27 cellular contexts compared by ENCODE assay signal in the genomic region with DNA sequence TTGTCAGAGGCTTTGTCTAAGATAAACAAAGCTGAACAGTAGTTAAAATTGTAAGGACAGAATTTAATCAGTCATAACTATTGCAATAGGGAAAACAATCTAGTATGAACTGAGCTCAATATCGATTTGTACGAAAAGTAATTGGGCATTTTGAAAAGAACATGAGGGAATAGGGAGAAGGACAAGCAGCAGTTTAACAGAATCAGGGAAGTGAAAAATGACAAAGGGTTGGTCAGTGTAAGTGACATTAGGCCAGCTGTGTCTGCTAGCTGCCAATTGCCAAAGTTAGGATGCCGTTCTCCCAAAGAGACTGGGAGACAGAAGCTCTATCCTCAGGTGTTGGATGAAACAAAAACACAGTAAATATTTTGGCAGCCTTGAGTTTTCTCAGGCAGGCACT. TPM values are rescaled to one million over a fixed set of nuclear protein-coding genes. Genes with fewer than 3 reads are reported as not detected.
"Had no signal": no experiment of that assay in that cellular context is flagged by ENCODE, and none has a peak within 500 bp of the region (broad histone marks: within the 10 kb centered on the region; RNA-seq: fewer than 3 reads in every experiment).

No MANE protein-coding gene starts in this region.

- H3K27me3 ChIP-seq: SJCRH30 had no signal

- DNase-seq: activated CD4-positive, alpha-beta T cell treated with anti-CD3 and anti-CD28 coated beads for 48 hours; activated CD4-positive, alpha-beta T cell treated with anti-CD3 and anti-CD28 coated beads, Interleukin-2, amount 50 U/mL, for 4 hours; activated CD8-positive, alpha-beta memory T cell treated with anti-CD3 and anti-CD28 coated beads, Interleukin-2, amount 50 U/mL, for 48 hours; activated CD8-positive, alpha-beta T cell treated with anti-CD3 and anti-CD28 coated beads, Interleukin-2, amount 10 ng/mL, durations not matched to agents 7 days and 5 days; activated effector memory CD4-positive, alpha-beta T cell treated with anti-CD3 and anti-CD28 coated beads, Interleukin-2, amount 50 U/mL, for 16 hours; activated naive CD4-positive, alpha-beta T cell treated with Interleukin-2 at 50 U/mL for 16 hours; activated naive CD8-positive, alpha-beta T cell treated with anti-CD3 and anti-CD28 coated beads for 36 hours; activated T-cell treated with anti-CD3 and anti-CD28 coated beads, Interleukin-2, amount 50 U/mL, for 24 hours; NCI-H1092; NCI-H1417; NCI-H1930; NCI-H2171; NCI-H2227 treated with DMSO at 0.1 percent for 48 hours; NCI-H446 treated with DMSO at 0.1 percent for 48 hours; NCI-H524 treated with DMSO at 0.1 percent for 48 hours; NCI-H748 treated with DMSO at 0.1 percent for 48 hours; OCI-M1; Right ventricle myocardium superior; SJCRH30; SK-N-SH; T-helper 1 cell had no signal

- H3K36me3 ChIP-seq: SJCRH30 had no signal

- H3K4me3 ChIP-seq: SJCRH30 had no signal

- H3K9me3 ChIP-seq: SJCRH30, SK-N-SH had no signal

- H3K4me2 ChIP-seq: KMS-11, SK-N-SH had no signal

- H3K27ac ChIP-seq: KMS-11, RWPE1, SJCRH30 had no signal

- H3K9ac ChIP-seq: KMS-11, SK-N-SH had no signal

RNA-seq across cellular contexts. Expression of a gene that starts 3.3 kb away (rescaled TPM):
- total RNA-seq: MCF 10A, SJCRH30 had no signal

RNA-seq across cellular contexts. Expression of a gene that starts 26.7 kb away (rescaled TPM):
- total RNA-seq: cardiac septum; MCF 10A; T-helper 2 cell treated with Interferon-gamma antibody and Interleukin-4, amounts not matched to agents 100 ng/mL and 5 ng/mL, for 36 hours had no signal
- polyA plus RNA-seq: IgD-negative memory B cell had no signal
